ENCODE assay signal across 18 cellular contexts in genomic region chr5:3400659-3401058, GRCh38.
"Had no signal": no experiment of that assay in that cellular context is flagged by ENCODE, and none has a peak within 500 bp of the region (broad histone marks: within the 10 kb centered on the region; RNA-seq: fewer than 3 reads in every experiment).

No MANE protein-coding gene starts in this region.

- H3K27me3 Mint-ChIP-seq: IgD-negative memory B cell, T-cell had no signal

- H3K27ac ChIP-seq: RWPE1 had no signal

- H3K4me3 Mint-ChIP-seq: IgD-negative memory B cell, T-cell had no signal

- ATAC-seq: T-cell had no signal

- H3K4me2 ChIP-seq: SK-N-SH had no signal

- DNase-seq: KBM-7, MV-4-11, NCI-H1048, NCI-H1105, NCI-H1417, NCI-H1436 treated with DMSO at 0.1 percent for 48 hours, NCI-H1694, NCI-H187 treated with DMSO at 0.1 percent for 48 hours, NCI-H2029 treated with DMSO at 0.1 percent for 48 hours, NCI-H2227 treated with DMSO at 0.1 percent for 48 hours, NCI-H524, NCI-H774, SHP77, SK-N-SH, SW 1271, T-cell had no signal

- H3K4me1 Mint-ChIP-seq: IgD-negative memory B cell, T-cell had no signal

- H3K9ac ChIP-seq: SK-N-SH had no signal

- H3K9me3 ChIP-seq: SK-N-SH had no signal

- H3K36me3 Mint-ChIP-seq: IgD-negative memory B cell, T-cell had no signal

- H3K27ac Mint-ChIP-seq: IgD-negative memory B cell, T-cell had no signal
